1 cellular context compared by ENCODE assay signal in the genomic region with DNA sequence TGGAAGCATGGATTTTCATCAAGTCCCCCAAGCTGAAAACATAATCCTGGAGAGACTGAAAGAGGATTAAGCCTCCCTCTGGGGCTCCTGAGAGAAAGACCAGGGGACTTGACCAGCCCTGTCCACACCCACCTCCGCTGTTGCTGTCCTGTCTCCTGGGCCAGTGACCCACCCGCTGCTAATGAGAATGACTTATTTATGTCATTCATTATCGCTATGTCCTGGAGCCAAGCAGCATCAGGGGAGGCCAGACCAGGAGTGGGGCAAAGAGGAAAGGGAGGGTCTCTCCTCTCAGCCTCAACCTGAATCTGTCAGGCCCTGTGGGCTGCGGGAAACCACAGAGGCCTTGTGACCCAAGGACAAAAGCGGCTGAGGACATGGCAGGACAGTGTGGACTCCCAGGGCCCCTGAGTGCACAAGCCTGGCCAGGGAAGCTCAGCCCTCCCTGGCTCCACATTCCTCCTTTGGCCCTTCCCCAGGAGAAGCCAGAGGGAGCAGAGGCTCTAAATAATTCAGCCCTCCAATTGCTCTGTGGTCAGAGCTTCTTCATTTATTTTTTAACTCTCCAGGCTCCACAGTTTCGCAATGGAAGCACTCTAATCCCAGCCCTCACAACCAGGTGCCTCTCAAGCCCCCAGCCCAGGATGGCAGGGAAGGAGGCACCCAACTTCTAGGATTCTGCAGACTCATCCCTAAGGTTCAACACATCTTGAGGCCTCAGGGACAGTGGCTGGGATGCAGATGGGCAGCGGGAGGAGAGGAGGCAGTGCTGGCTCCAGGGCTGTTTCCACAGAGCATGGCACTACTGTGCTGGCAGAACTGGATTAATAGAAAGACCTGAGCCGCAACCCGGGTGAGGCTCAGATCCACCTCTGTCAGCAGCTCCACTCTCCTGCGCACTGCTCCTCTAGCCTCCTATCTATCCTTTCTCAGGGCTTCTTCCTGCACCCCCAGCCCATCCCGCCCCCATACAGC.
TF ChIP-seq lines count a peak whose summit lies in the region.

No MANE protein-coding gene starts in this region.

TF ChIP-seq in HepG2, 621 proteins besides CTCF, POLR2A, EP300 and RAD21 (continued from another document and continues in another):
- TF ChIP-seq, protein P1, sequence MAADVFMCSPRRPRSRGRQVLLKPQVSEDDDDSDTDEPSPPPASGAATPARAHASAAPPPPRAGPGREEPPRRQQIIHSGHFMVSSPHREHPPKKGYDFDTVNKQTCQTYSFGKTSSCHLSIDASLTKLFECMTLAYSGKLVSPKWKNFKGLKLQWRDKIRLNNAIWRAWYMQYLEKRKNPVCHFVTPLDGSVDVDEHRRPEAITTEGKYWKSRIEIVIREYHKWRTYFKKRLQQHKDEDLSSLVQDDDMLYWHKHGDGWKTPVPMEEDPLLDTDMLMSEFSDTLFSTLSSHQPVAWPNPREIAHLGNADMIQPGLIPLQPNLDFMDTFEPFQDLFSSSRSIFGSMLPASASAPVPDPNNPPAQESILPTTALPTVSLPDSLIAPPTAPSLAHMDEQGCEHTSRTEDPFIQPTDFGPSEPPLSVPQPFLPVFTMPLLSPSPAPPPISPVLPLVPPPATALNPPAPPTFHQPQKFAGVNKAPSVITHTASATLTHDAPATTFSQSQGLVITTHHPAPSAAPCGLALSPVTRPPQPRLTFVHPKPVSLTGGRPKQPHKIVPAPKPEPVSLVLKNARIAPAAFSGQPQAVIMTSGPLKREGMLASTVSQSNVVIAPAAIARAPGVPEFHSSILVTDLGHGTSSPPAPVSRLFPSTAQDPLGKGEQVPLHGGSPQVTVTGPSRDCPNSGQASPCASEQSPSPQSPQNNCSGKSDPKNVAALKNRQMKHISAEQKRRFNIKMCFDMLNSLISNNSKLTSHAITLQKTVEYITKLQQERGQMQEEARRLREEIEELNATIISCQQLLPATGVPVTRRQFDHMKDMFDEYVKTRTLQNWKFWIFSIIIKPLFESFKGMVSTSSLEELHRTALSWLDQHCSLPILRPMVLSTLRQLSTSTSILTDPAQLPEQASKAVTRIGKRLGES (CRISPR knock-in tag; IDR thresholded peaks at IDR 0.05; ENCODE audit: borderline replicate concordance): no peak
- TF ChIP-seq, protein P2, sequence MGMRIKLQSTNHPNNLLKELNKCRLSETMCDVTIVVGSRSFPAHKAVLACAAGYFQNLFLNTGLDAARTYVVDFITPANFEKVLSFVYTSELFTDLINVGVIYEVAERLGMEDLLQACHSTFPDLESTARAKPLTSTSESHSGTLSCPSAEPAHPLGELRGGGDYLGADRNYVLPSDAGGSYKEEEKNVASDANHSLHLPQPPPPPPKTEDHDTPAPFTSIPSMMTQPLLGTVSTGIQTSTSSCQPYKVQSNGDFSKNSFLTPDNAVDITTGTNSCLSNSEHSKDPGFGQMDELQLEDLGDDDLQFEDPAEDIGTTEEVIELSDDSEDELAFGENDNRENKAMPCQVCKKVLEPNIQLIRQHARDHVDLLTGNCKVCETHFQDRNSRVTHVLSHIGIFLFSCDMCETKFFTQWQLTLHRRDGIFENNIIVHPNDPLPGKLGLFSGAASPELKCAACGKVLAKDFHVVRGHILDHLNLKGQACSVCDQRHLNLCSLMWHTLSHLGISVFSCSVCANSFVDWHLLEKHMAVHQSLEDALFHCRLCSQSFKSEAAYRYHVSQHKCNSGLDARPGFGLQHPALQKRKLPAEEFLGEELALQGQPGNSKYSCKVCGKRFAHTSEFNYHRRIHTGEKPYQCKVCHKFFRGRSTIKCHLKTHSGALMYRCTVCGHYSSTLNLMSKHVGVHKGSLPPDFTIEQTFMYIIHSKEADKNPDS (CRISPR knock-in tag; IDR thresholded peaks at IDR 0.05): no peak
- TF ChIP-seq KDM5A (IDR thresholded peaks at IDR 0.05; ENCODE audit: borderline replicate concordance, low read length) (0 out of 2 replicates have a peak, but pooled peaks have one; percentile 67), HES4 (CRISPR knock-in tag; IDR thresholded peaks at IDR 0.05; ENCODE audit: borderline replicate concordance) (peak; percentile 26; the same call in 1 of the 2 replicates), KDM4B (CRISPR knock-in tag; IDR thresholded peaks at IDR 0.05) (0 out of 2 replicates have a peak, but pooled peaks have one; percentile 27), ZFP62 (CRISPR knock-in tag; IDR thresholded peaks at IDR 0.05) (no peak), NFYC (CRISPR knock-in tag; IDR thresholded peaks at IDR 0.05) (no peak), PHF20 (CRISPR knock-in tag; IDR thresholded peaks at IDR 0.05) (no peak), ATF7 (IDR thresholded peaks at IDR 0.05) (no peak), ATF7 (CRISPR knock-in tag; IDR thresholded peaks at IDR 0.05) (no peak), PPARG (CRISPR knock-in tag; conservative IDR thresholded peaks at IDR 0.05) (no peak), ZNF780A (CRISPR knock-in tag; IDR thresholded peaks at IDR 0.05) (no peak), MTF2 (CRISPR knock-in tag; IDR thresholded peaks at IDR 0.05; ENCODE audit: borderline replicate concordance) (no peak), ZBTB20 (CRISPR knock-in tag; IDR thresholded peaks at IDR 0.05; ENCODE audit: borderline replicate concordance, low read depth) (0 out of 2 replicates have a peak, but pooled peaks have one; percentile 11)
- TF ChIP-seq, protein P3, sequence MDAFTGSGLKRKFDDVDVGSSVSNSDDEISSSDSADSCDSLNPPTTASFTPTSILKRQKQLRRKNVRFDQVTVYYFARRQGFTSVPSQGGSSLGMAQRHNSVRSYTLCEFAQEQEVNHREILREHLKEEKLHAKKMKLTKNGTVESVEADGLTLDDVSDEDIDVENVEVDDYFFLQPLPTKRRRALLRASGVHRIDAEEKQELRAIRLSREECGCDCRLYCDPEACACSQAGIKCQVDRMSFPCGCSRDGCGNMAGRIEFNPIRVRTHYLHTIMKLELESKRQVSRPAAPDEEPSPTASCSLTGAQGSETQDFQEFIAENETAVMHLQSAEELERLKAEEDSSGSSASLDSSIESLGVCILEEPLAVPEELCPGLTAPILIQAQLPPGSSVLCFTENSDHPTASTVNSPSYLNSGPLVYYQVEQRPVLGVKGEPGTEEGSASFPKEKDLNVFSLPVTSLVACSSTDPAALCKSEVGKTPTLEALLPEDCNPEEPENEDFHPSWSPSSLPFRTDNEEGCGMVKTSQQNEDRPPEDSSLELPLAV (CRISPR knock-in tag; conservative IDR thresholded peaks at IDR 0.05; ENCODE audit: low read depth): no peak
- TF ChIP-seq, protein P4, sequence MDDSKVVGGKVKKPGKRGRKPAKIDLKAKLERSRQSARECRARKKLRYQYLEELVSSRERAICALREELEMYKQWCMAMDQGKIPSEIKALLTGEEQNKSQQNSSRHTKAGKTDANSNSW (CRISPR knock-in tag; IDR thresholded peaks at IDR 0.05; ENCODE audit: borderline replicate concordance): no peak
- TF ChIP-seq, protein P5, sequence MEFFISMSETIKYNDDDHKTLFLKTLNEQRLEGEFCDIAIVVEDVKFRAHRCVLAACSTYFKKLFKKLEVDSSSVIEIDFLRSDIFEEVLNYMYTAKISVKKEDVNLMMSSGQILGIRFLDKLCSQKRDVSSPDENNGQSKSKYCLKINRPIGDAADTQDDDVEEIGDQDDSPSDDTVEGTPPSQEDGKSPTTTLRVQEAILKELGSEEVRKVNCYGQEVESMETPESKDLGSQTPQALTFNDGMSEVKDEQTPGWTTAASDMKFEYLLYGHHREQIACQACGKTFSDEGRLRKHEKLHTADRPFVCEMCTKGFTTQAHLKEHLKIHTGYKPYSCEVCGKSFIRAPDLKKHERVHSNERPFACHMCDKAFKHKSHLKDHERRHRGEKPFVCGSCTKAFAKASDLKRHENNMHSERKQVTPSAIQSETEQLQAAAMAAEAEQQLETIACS (CRISPR knock-in tag; IDR thresholded peaks at IDR 0.05): no peak
- TF ChIP-seq, protein P6, sequence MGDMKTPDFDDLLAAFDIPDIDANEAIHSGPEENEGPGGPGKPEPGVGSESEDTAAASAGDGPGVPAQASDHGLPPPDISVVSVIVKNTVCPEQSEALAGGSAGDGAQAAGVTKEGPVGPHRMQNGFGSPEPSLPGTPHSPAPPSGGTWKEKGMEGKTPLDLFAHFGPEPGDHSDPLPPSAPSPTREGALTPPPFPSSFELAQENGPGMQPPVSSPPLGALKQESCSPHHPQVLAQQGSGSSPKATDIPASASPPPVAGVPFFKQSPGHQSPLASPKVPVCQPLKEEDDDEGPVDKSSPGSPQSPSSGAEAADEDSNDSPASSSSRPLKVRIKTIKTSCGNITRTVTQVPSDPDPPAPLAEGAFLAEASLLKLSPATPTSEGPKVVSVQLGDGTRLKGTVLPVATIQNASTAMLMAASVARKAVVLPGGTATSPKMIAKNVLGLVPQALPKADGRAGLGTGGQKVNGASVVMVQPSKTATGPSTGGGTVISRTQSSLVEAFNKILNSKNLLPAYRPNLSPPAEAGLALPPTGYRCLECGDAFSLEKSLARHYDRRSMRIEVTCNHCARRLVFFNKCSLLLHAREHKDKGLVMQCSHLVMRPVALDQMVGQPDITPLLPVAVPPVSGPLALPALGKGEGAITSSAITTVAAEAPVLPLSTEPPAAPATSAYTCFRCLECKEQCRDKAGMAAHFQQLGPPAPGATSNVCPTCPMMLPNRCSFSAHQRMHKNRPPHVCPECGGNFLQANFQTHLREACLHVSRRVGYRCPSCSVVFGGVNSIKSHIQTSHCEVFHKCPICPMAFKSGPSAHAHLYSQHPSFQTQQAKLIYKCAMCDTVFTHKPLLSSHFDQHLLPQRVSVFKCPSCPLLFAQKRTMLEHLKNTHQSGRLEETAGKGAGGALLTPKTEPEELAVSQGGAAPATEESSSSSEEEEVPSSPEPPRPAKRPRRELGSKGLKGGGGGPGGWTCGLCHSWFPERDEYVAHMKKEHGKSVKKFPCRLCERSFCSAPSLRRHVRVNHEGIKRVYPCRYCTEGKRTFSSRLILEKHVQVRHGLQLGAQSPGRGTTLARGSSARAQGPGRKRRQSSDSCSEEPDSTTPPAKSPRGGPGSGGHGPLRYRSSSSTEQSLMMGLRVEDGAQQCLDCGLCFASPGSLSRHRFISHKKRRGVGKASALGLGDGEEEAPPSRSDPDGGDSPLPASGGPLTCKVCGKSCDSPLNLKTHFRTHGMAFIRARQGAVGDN (CRISPR knock-in tag; IDR thresholded peaks at IDR 0.05): peak; percentile 88
- TF ChIP-seq, protein P7, sequence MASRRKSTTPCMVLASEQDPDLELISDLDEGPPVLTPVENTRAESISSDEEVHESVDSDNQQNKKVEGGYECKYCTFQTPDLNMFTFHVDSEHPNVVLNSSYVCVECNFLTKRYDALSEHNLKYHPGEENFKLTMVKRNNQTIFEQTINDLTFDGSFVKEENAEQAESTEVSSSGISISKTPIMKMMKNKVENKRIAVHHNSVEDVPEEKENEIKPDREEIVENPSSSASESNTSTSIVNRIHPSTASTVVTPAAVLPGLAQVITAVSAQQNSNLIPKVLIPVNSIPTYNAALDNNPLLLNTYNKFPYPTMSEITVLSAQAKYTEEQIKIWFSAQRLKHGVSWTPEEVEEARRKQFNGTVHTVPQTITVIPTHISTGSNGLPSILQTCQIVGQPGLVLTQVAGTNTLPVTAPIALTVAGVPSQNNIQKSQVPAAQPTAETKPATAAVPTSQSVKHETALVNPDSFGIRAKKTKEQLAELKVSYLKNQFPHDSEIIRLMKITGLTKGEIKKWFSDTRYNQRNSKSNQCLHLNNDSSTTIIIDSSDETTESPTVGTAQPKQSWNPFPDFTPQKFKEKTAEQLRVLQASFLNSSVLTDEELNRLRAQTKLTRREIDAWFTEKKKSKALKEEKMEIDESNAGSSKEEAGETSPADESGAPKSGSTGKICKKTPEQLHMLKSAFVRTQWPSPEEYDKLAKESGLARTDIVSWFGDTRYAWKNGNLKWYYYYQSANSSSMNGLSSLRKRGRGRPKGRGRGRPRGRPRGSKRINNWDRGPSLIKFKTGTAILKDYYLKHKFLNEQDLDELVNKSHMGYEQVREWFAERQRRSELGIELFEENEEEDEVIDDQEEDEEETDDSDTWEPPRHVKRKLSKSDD (CRISPR knock-in tag; IDR thresholded peaks at IDR 0.05; ENCODE audit: low read depth): no peak; the same call in 1 of the 2 replicates
- TF ChIP-seq, protein P8, sequence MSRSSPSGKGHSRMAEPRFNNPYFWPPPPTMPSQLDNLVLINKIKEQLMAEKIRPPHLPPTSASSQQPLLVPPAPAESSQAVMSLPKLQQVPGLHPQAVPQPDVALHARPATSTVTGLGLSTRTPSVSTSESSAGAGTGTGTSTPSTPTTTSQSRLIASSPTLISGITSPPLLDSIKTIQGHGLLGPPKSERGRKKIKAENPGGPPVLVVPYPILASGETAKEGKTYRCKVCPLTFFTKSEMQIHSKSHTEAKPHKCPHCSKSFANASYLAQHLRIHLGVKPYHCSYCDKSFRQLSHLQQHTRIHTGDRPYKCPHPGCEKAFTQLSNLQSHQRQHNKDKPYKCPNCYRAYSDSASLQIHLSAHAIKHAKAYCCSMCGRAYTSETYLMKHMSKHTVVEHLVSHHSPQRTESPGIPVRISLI (CRISPR knock-in tag; IDR thresholded peaks at IDR 0.05; ENCODE audit: borderline replicate concordance): no peak
- TF ChIP-seq, protein P9, sequence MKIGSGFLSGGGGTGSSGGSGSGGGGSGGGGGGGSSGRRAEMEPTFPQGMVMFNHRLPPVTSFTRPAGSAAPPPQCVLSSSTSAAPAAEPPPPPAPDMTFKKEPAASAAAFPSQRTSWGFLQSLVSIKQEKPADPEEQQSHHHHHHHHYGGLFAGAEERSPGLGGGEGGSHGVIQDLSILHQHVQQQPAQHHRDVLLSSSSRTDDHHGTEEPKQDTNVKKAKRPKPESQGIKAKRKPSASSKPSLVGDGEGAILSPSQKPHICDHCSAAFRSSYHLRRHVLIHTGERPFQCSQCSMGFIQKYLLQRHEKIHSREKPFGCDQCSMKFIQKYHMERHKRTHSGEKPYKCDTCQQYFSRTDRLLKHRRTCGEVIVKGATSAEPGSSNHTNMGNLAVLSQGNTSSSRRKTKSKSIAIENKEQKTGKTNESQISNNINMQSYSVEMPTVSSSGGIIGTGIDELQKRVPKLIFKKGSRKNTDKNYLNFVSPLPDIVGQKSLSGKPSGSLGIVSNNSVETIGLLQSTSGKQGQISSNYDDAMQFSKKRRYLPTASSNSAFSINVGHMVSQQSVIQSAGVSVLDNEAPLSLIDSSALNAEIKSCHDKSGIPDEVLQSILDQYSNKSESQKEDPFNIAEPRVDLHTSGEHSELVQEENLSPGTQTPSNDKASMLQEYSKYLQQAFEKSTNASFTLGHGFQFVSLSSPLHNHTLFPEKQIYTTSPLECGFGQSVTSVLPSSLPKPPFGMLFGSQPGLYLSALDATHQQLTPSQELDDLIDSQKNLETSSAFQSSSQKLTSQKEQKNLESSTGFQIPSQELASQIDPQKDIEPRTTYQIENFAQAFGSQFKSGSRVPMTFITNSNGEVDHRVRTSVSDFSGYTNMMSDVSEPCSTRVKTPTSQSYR (CRISPR knock-in tag; IDR thresholded peaks at IDR 0.05; ENCODE audit: borderline replicate concordance): no peak
